Comparison of ENCODE assay signal across 14 cellular contexts in the genomic region with DNA sequence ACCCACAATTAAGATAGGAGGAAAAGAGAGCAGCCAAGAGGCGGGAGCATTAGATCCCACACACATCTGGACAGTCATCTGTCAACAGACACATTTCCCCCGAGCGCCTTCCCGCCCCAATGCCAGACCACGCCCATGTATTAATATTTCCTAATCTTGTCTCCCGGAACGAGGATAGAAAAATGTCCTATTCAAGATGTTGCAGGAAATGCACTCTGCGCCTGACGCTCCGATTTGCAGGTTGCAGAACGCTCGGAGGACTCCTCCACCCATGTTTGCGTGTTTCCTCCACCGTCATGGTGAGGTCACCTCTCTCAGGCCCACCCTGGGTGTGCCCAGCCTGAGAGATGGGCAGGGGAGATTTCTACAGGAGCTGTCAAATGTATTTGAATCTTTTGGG.
DNase-seq lines count a peak whose midpoint lies in the region; ATAC-seq and TF ChIP-seq lines count a peak whose summit lies in the region.
"Had no signal": no experiment of that assay in that cellular context is flagged by ENCODE, and none has a peak within 500 bp of the region (broad histone marks: within the 10 kb centered on the region; RNA-seq: fewer than 3 reads in every experiment).

No MANE protein-coding gene starts in this region.

- H3K4me3 ChIP-seq in heart right ventricle = no peak overlapping the region
- no peak overlapping the region for H3K4me3 ChIP-seq in neuronal stem cell (ENCODE audit: low read length in 2 of 2)
- H3K4me3 ChIP-seq in H7 (ENCODE audit: insufficient read depth, low read depth, low read length) = no peak overlapping the region

- no peak overlapping the region for H4K91ac ChIP-seq in neuronal stem cell (ENCODE audit: low read depth, low read length, poor library complexity)

- H3K4me1 ChIP-seq in heart right ventricle = no peaks in the 10 kb centered on the region
- peaks cover 7 to 8% of the 10 kb centered on the region in 2 donors for H3K4me1 ChIP-seq in neuronal stem cell (ENCODE audit: control insufficient read depth in 2 of 2, insufficient read depth in 1 of 2, low read depth in 1 of 2, low read length in 2 of 2)

- no peak overlapping the region for H3K27ac Mint-ChIP-seq in chondrocyte (ENCODE audit: unreplicated experiment)
- H3K27ac Mint-ChIP-seq: CD4-positive, alpha-beta T cell had no signal

- no peak overlapping the region for H2BK12ac ChIP-seq in neuronal stem cell (ENCODE audit: low read length)

- no peaks in the 10 kb centered on the region for H3K36me3 Mint-ChIP-seq in chondrocyte (ENCODE audit: low read depth)

- TF ChIP-seq CTCF in heart right ventricle (IDR thresholded peaks at IDR 0.05) = no peak
- TF ChIP-seq CTCF in chondrocyte (IDR thresholded peaks at IDR 0.05) = no peak

- H3K14ac ChIP-seq in neuronal stem cell (ENCODE audit: low read length) = no peak overlapping the region

- H2BK5ac ChIP-seq in neuronal stem cell (ENCODE audit: low read length) = no peak overlapping the region

- no peak overlapping the region for H4K8ac ChIP-seq in neuronal stem cell (ENCODE audit: low read depth, low read length)

- H3K4me3 Mint-ChIP-seq in chondrocyte (ENCODE audit: unreplicated experiment) = no peak overlapping the region
- H3K4me3 Mint-ChIP-seq: CD4-positive, alpha-beta T cell had no signal

- no peaks in the 10 kb centered on the region for H3K4me1 Mint-ChIP-seq in chondrocyte (ENCODE audit: low read depth)

- no peak overlapping the region for H3K27ac ChIP-seq in heart right ventricle
- no peak overlapping the region for H3K27ac ChIP-seq in neuronal stem cell (replicated peaks; ENCODE audit: low read length)
- H3K27ac ChIP-seq: 22Rv1, KMS-11 had no signal

- DNase-seq in Right ventricle myocardium inferior (ENCODE audit: missing footprints) (peak; percentile 33), heart right ventricle (no peak), chondrocyte (ENCODE audit: low spot score) (peak; percentile 65), neuronal stem cell (ENCODE audit: low spot score) (no peak), head of caudate nucleus (no peak), GF-D8 (lab: John Stamatoyannopoulos, UW) (no peak), H7 (no peak)
- DNase-seq: AML-193; C1 segment of cervical spinal cord; Calu3; CD4-positive, alpha-beta T cell; DMS 273 treated with DMSO at 0.1 percent for 48 hours had no signal

- H3K79me1 ChIP-seq in neuronal stem cell (ENCODE audit: low read depth, low read length) = peaks cover 2% of the 10 kb centered on the region

- no peak overlapping the region for H2AFZ ChIP-seq in neuronal stem cell (ENCODE audit: low read length)

- no peak overlapping the region for H2BK15ac ChIP-seq in neuronal stem cell (ENCODE audit: low read length)

- ATAC-seq in Right ventricle myocardium inferior (no peak), heart right ventricle (no peak)

- intact Hi-C loops in Right ventricle myocardium inferior (cut with DNase I) (no loop called here), heart right ventricle (cut with DNase I) (no loop called here), head of caudate nucleus (cut with DNase I) (no loop called here)

- WGBS in heart right ventricle, 2 donors = 54 to 60% methylated on average over 14 of the region's 14 CpGs
- WGBS in neuronal stem cell (ENCODE audit: extremely low coverage in 2 of 2, insufficient read length in 2 of 2, insufficient replicate concordance in 1 of 2), 2 donors = no CpG with 5 or more reads among the region's 14 CpGs

- H3K23ac ChIP-seq in neuronal stem cell (ENCODE audit: low read depth, low read length, poor library complexity) = no peak overlapping the region

- H2AK5ac ChIP-seq in neuronal stem cell (ENCODE audit: low read depth, low read length) = no peak overlapping the region

- H3K9me3 ChIP-seq in heart right ventricle = no peaks in the 10 kb centered on the region
- H3K9me3 ChIP-seq in neuronal stem cell (replicated peaks in 1 of 2; ENCODE audit: control insufficient read depth in 2 of 2, insufficient read depth in 1 of 2, low read depth in 1 of 2, low read length in 2 of 2) = peaks cover 4 to 16% of the 10 kb centered on the region in 2 donors

- H2BK120ac ChIP-seq in neuronal stem cell (ENCODE audit: low read depth, low read length) = no peak overlapping the region

- peaks cover 2% of the 10 kb centered on the region for H3K9me3 Mint-ChIP-seq in chondrocyte (ENCODE audit: low read depth)
- H3K9me3 Mint-ChIP-seq: CD4-positive, alpha-beta T cell had no signal

- H3K4ac ChIP-seq in neuronal stem cell (ENCODE audit: low read length) = no peak overlapping the region

- peak overlapping the region; percentile 45 for H3K18ac ChIP-seq in neuronal stem cell (ENCODE audit: low read length)

- H3K9ac ChIP-seq in neuronal stem cell (ENCODE audit: low read depth, low read length, poor library complexity) = no peak overlapping the region
- H3K9ac ChIP-seq: KMS-11 had no signal

- H3K36me3 ChIP-seq in heart right ventricle = no peaks in the 10 kb centered on the region
- H3K36me3 ChIP-seq in neuronal stem cell (replicated peaks in 1 of 2; ENCODE audit: control insufficient read depth in 2 of 2, insufficient read depth in 2 of 2, low read length in 2 of 2) = no peaks in the 10 kb centered on the region
- H3K36me3 ChIP-seq in H7 (replicated peaks; ENCODE audit: control insufficient read depth, insufficient read depth, low read length) = no peaks in the 10 kb centered on the region

- no peak overlapping the region for H3K4me2 ChIP-seq in neuronal stem cell (ENCODE audit: insufficient read depth, low read length, poor library complexity, severe bottlenecking)
- H3K4me2 ChIP-seq: KMS-11 had no signal

- H3K27me3 Mint-ChIP-seq in chondrocyte (ENCODE audit: low read depth) = peaks cover 11% of the 10 kb centered on the region
- H3K27me3 Mint-ChIP-seq: CD4-positive, alpha-beta T cell had no signal

- peaks cover 0 to 64% (median 41%) of the 10 kb centered on the region in 7 donors for H3K27me3 ChIP-seq in heart right ventricle
- peaks cover 0 to 2% (median 0%) of the 10 kb centered on the region in 3 experiments for H3K27me3 ChIP-seq in neuronal stem cell (ENCODE audit: control insufficient read depth in 3 of 3, insufficient read depth in 3 of 3, low read depth in 1 of 3, low read length in 3 of 3)
- H3K27me3 ChIP-seq in H7 (ENCODE audit: control insufficient read depth, insufficient read depth, low read length) = no peaks in the 10 kb centered on the region

Comparison
In these comparisons a context has a peak if more than half of its experiments do, and no peak if none do; other contexts are left out.
1. DNase-seq: peak in Right ventricle myocardium inferior (single experiment) and chondrocyte (single experiment); none in heart right ventricle (0 of 2), neuronal stem cell (single experiment), head of caudate nucleus (0 of 42), GF-D8 (single experiment) and H7 (single experiment).